ENCODE assay signal across 8 cellular contexts in the genomic region with DNA sequence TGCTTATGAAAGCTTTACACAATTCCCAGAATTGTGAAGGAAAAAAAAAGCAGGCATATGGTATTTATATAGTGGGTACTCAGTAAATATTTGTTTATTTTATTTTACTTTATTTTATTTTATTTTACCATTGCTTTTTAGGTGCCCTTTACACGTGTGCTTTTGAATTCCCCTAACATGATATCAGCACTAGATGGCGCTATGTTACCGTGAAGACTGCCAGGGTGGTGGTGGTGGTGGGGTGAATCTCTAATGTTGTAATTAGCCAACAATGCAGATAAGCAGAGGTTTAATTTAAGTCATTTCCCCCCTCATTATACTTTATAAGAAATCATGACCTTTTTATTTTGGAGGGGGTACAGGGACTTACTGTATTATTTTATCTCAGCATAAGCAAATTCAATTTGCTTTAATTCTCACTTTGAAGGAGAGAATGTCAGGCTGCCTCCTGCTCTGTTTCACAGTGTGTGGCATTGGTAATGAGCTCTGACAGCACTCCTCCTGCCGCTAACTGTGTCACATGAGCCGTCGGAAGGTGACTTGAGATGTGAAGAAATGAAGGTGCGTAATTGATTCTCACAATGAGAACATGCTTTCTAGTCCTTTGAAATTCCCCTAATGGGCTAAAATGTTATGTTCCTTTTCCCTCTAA.
A peak's percentile ranks its signal among the peaks of the same experiment; 100 is the strongest.
DNase-seq lines count a peak whose midpoint lies in the region; ATAC-seq, FAIRE-seq and TF ChIP-seq lines count a peak whose summit lies in the region.

No MANE protein-coding gene starts in this region.

- peak; percentile 46 for DNase-seq in EL
- peak; percentile 22 for DNase-seq in NCI-H226
- peak; percentile 16 for DNase-seq in astrocyte (ENCODE audit: low read depth)
- DNase-seq in iPS-NIHi7 (ENCODE audit: extremely low spot score): peak; percentile 67
- DNase-seq in suprapubic skin (ENCODE audit: low spot score in 2 of 2): no peak
- DNase-seq in ecto neural progenitor cell (ENCODE audit: low spot score): no peak

- H3K36me3 Mint-ChIP-seq in astrocyte (ENCODE audit: low read depth, unreplicated experiment): no peaks in the 10 kb centered on the region

- no peak overlapping the region for H2AFZ ChIP-seq in astrocyte (ENCODE audit: low read depth, low read length)

- 45% methylated on average over 7 of the region's 7 CpGs for WGBS in suprapubic skin

- H3K4me2 ChIP-seq in astrocyte (ENCODE audit: low read length): no peak overlapping the region

- H3K9me3 ChIP-seq in astrocyte (ENCODE audit: insufficient read depth, low read depth, low read length) (no peaks in the 10 kb centered on the region), suprapubic skin (no peaks in the 10 kb centered on the region)

- H3K9ac ChIP-seq in astrocyte (ENCODE audit: low read length): no peak overlapping the region

- no peak for TF ChIP-seq POLR2A in suprapubic skin (IDR thresholded peaks at IDR 0.05)

- peak; percentile 72 for ATAC-seq in HG02798 (IDR thresholded peaks at IDR 0.05; ENCODE audit: poor library complexity, unreplicated experiment)

- no peak for TF ChIP-seq EP300 in suprapubic skin (IDR thresholded peaks at IDR 0.05)

- H3K36me3 ChIP-seq in astrocyte (ENCODE audit: insufficient read depth, low read length) (no peaks in the 10 kb centered on the region), suprapubic skin (no peaks in the 10 kb centered on the region)

- H3K27me3 Mint-ChIP-seq in astrocyte (ENCODE audit: low read depth, unreplicated experiment): no peaks in the 10 kb centered on the region

- H3K27ac ChIP-seq in 22Rv1 (no peak overlapping the region), astrocyte (ENCODE audit: low read depth, low read length) (no peak overlapping the region), suprapubic skin (no peak overlapping the region)

- H3K9me3 Mint-ChIP-seq in astrocyte (ENCODE audit: unreplicated experiment): peaks cover 6% of the 10 kb centered on the region

- no peaks in the 10 kb centered on the region for H3K27me3 ChIP-seq in astrocyte (ENCODE audit: insufficient read depth, low read length)
- no peaks in the 10 kb centered on the region for H3K27me3 ChIP-seq in suprapubic skin

- no peaks in the 10 kb centered on the region for H4K20me1 ChIP-seq in astrocyte (ENCODE audit: insufficient read depth, low read length)

- H3K4me3 ChIP-seq in astrocyte (ENCODE audit: insufficient read depth, low read depth, low read length) (no peak overlapping the region), suprapubic skin (no peak overlapping the region)

- no peaks in the 10 kb centered on the region for H3K4me1 Mint-ChIP-seq in astrocyte (ENCODE audit: low read depth, unreplicated experiment)

- peak; percentile 84 for TF ChIP-seq CTCF in 22Rv1 (IDR thresholded peaks at IDR 0.05)
- peak; percentile 66 for TF ChIP-seq CTCF in astrocyte (IDR thresholded peaks at IDR 0.05; ENCODE audit: insufficient read depth, low read depth, low read length)
- peak; percentile 9 to 53 for TF ChIP-seq CTCF in suprapubic skin (IDR thresholded peaks at IDR 0.05)

- no peaks in the 10 kb centered on the region for H3K4me1 ChIP-seq in astrocyte (ENCODE audit: insufficient read depth, low read length)
- H3K4me1 ChIP-seq in suprapubic skin: no peaks in the 10 kb centered on the region

- H3K4me3 Mint-ChIP-seq in astrocyte (ENCODE audit: unreplicated experiment): no peak overlapping the region

- no peaks in the 10 kb centered on the region for H3K79me2 ChIP-seq in astrocyte (ENCODE audit: insufficient read depth, low read length)

- FAIRE-seq in astrocyte (lab: Jason Lieb, UNC): no peak

- peak overlapping the region; percentile 22 for H3K27ac Mint-ChIP-seq in astrocyte (ENCODE audit: unreplicated experiment)

Comparison
In these comparisons a context has a peak if more than half of its experiments do, and no peak if none do; other contexts are left out.
1. CTCF ChIP-seq: peak in every context shown above with its lines; median percentile 84 in 22Rv1; 66 in astrocyte; 31 in suprapubic skin.
2. DNase-seq: peak in EL (single experiment), NCI-H226 (single experiment), astrocyte (single experiment) and iPS-NIHi7 (single experiment); none in suprapubic skin (0 of 2) and ecto neural progenitor cell (single experiment).